1 cellular context compared by ENCODE assay signal in genomic region chr22:49599691-49600451, GRCh38.
TF ChIP-seq lines count a peak whose summit lies in the region.

No MANE protein-coding gene starts in this region.

TF ChIP-seq in K562, 482 proteins besides CTCF, POLR2A, EP300 and RAD21:
- no peak for TF ChIP-seq ZNF140 (CRISPR knock-in tag; IDR thresholded peaks at IDR 0.05)
- TF ChIP-seq POLR2G (IDR thresholded peaks at IDR 0.05; ENCODE audit: low read depth, low read length): 0 out of 2 replicates have a peak, but pooled peaks have one; percentile 33
TF ChIP-seq in K562: peak in this region for 1.
